In genomic region chr20:63740501-63741353, GRCh38 we compare ENCODE assay signal across 1 cellular context.
TF ChIP-seq lines count a peak whose summit lies in the region.

No MANE protein-coding gene starts in this region.

TF ChIP-seq in IMR-90, 13 proteins besides CTCF, POLR2A, EP300 and RAD21 (continued from another document):
- TF ChIP-seq, protein P1, sequence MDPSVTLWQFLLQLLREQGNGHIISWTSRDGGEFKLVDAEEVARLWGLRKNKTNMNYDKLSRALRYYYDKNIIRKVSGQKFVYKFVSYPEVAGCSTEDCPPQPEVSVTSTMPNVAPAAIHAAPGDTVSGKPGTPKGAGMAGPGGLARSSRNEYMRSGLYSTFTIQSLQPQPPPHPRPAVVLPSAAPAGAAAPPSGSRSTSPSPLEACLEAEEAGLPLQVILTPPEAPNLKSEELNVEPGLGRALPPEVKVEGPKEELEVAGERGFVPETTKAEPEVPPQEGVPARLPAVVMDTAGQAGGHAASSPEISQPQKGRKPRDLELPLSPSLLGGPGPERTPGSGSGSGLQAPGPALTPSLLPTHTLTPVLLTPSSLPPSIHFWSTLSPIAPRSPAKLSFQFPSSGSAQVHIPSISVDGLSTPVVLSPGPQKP (IDR thresholded peaks at IDR 0.05; ENCODE audit: borderline replicate concordance, low read depth, low read length): no peak
- TF ChIP-seq FOS (IDR thresholded peaks at IDR 0.05; ENCODE audit: low read depth, low read length) (no peak), RCOR1 (IDR thresholded peaks at IDR 0.05; ENCODE audit: insufficient replicate concordance, low read length) (no peak), CHD1 (IDR thresholded peaks at IDR 0.05; ENCODE audit: low read depth, low read length) (no peak), CEBPB (IDR thresholded peaks at IDR 0.05; ENCODE audit: low read depth, low read length) (peak; percentile 99), MAFK (IDR thresholded peaks at IDR 0.05; ENCODE audit: low read depth, low read length) (no peak), MXI1 (IDR thresholded peaks at IDR 0.05; ENCODE audit: borderline replicate concordance, low read depth, low read length) (peak; percentile 95), SMC3 (IDR thresholded peaks at IDR 0.05; ENCODE audit: low read depth, low read length) (no peak), NFE2L2 (IDR thresholded peaks at IDR 0.05; ENCODE audit: low read depth, low read length) (no peak), RFX5 (IDR thresholded peaks at IDR 0.05; ENCODE audit: low read depth, low read length) (no peak), USF2 (IDR thresholded peaks at IDR 0.05; ENCODE audit: low read depth, low read length) (peak; percentile 24; the same call in 1 of the 2 replicates)
